11 cellular contexts compared by ENCODE assay signal in genomic region chr2:60312618-60313017, GRCh38.
A peak's percentile ranks its signal among the peaks of the same experiment; 100 is the strongest.
DNase-seq lines count a peak whose midpoint lies in the region; ATAC-seq and TF ChIP-seq lines count a peak whose summit lies in the region.
"Had no signal": no experiment of that assay in that cellular context is flagged by ENCODE, and none has a peak within 500 bp of the region (broad histone marks: within the 10 kb centered on the region; RNA-seq: fewer than 3 reads in every experiment).

No MANE protein-coding gene starts in this region.

- H4K20me1 ChIP-seq in OCI-LY3 (ENCODE audit: insufficient read depth, low read length) (no peaks in the 10 kb centered on the region), SK-N-SH (ENCODE audit: insufficient read depth) (no peaks in the 10 kb centered on the region)

- H3K4me1 ChIP-seq in OCI-LY3 (ENCODE audit: low read length) (peaks cover 82% of the 10 kb centered on the region), SK-N-SH (ENCODE audit: control insufficient read depth in 1 of 2, insufficient read depth in 2 of 2, low read depth in 1 of 2, low read length in 1 of 2) (no peaks in the 10 kb centered on the region)

- no peaks in the 10 kb centered on the region for H3K27me3 ChIP-seq in OCI-LY3 (ENCODE audit: low read depth, low read length)
- H3K27me3 ChIP-seq in SK-N-SH (ENCODE audit: insufficient read depth): no peaks in the 10 kb centered on the region

- no peak for TF ChIP-seq EP300 in SK-N-SH (IDR thresholded peaks at IDR 0.05; ENCODE audit: borderline replicate concordance in 1 of 2, low read depth in 1 of 2, low read length in 1 of 2)

- H3K9me2 ChIP-seq in SK-N-SH: no peaks in the 10 kb centered on the region

- H3K36me3 ChIP-seq in OCI-LY3 (replicated peaks; ENCODE audit: low read depth, low read length) (no peaks in the 10 kb centered on the region), SK-N-SH (replicated peaks in 1 of 2; ENCODE audit: control insufficient read depth in 1 of 2, insufficient read depth in 2 of 2, low read length in 1 of 2) (no peaks in the 10 kb centered on the region)

- no peak for TF ChIP-seq RAD21 in SK-N-SH (IDR thresholded peaks at IDR 0.05; ENCODE audit: low read length)

- CTCF ChIA-PET in SK-N-SH (lab: Yijun Ruan, JAX): interaction anchor here (1.3 kb wide), 1 partner anchor 14 kb away, joined by 3 read pairs; no protein-coding TSS in a partner anchor

- H3K79me2 ChIP-seq in OCI-LY3 (ENCODE audit: low read length) (no peaks in the 10 kb centered on the region), SK-N-SH (ENCODE audit: insufficient read depth) (no peaks in the 10 kb centered on the region)

- H3K4me3 ChIP-seq in OCI-LY3 (ENCODE audit: low read length): 0 out of 2 replicates have a peak overlapping the region, but pooled peaks have one; percentile 9
- no peak overlapping the region for H3K4me3 ChIP-seq in SK-N-SH (ENCODE audit: low read depth in 2 of 2, low read length in 1 of 2)

- peak; percentile 88 for ATAC-seq in GM18517 (IDR thresholded peaks at IDR 0.05; ENCODE audit: unreplicated experiment)
- ATAC-seq in GM19463 (IDR thresholded peaks at IDR 0.05; ENCODE audit: unreplicated experiment): peak; percentile 60
- ATAC-seq in HG02981 (IDR thresholded peaks at IDR 0.05; ENCODE audit: unreplicated experiment): peak; percentile 76

- POLR2A ChIA-PET in SK-N-SH (lab: Yijun Ruan, JAX): no interaction called here

- H3K9ac ChIP-seq in OCI-LY3 (ENCODE audit: low read length) (peak overlapping the region; percentile 33; the same call in 1 of the 2 replicates), SK-N-SH (no peak overlapping the region)

- H3K4me2 ChIP-seq in OCI-LY3 (ENCODE audit: low read length) (peak overlapping the region; percentile 67), SK-N-SH (no peak overlapping the region)

- no peaks in the 10 kb centered on the region for H3F3A ChIP-seq in SK-N-SH (replicated peaks; ENCODE audit: insufficient read depth)

- WGBS in SK-N-SH (ENCODE audit: low lambda C conversion rate): 0% methylated on average over 1 of the region's 1 CpG

- no peak for DNase-seq in NCI-H345 (lab: John Stamatoyannopoulos, UW)
- no peak for DNase-seq in SK-N-SH
- no peak for DNase-seq in cerebellum (ENCODE audit: low spot score)
- no peak for DNase-seq in NCI-H2196 treated with DMSO at 0.1 percent for 48 hours (lab: John Stamatoyannopoulos, UW; ENCODE audit: unreplicated experiment)
- DNase-seq: effector CD4-positive, alpha-beta T cell; GOT3; small intestine had no signal

- no peak for TF ChIP-seq CTCF in OCI-LY3 (IDR thresholded peaks at IDR 0.05; ENCODE audit: low read depth, low read length)
- no peak for TF ChIP-seq CTCF in SK-N-SH (IDR thresholded peaks at IDR 0.05)

- no peak overlapping the region for H2AFZ ChIP-seq in OCI-LY3 (ENCODE audit: low read depth, low read length)
- no peak overlapping the region for H2AFZ ChIP-seq in SK-N-SH (ENCODE audit: low read depth)

- H3K27ac ChIP-seq in OCI-LY3 (ENCODE audit: low read length): peak overlapping the region; percentile 83
- no peak overlapping the region for H3K27ac ChIP-seq in SK-N-SH (ENCODE audit: low read depth in 2 of 2, low read length in 1 of 2)

- H3K9me3 ChIP-seq in OCI-LY3 (ENCODE audit: insufficient read depth, low read length) (no peaks in the 10 kb centered on the region), SK-N-SH (no peaks in the 10 kb centered on the region)

TF ChIP-seq in SK-N-SH, 30 proteins besides CTCF, POLR2A, EP300 and RAD21:
- TF ChIP-seq IRF3 (IDR thresholded peaks at IDR 0.05; ENCODE audit: low read depth, low read length) (no peak), NFIC (IDR thresholded peaks at IDR 0.05; ENCODE audit: borderline replicate concordance) (no peak), ELF1 (IDR thresholded peaks at IDR 0.05) (no peak), JUND (IDR thresholded peaks at IDR 0.05) (no peak), GATA2 (CRISPR knock-in tag; IDR thresholded peaks at IDR 0.05) (no peak), TCF12 (IDR thresholded peaks at IDR 0.05) (no peak)
